In the genomic region with DNA sequence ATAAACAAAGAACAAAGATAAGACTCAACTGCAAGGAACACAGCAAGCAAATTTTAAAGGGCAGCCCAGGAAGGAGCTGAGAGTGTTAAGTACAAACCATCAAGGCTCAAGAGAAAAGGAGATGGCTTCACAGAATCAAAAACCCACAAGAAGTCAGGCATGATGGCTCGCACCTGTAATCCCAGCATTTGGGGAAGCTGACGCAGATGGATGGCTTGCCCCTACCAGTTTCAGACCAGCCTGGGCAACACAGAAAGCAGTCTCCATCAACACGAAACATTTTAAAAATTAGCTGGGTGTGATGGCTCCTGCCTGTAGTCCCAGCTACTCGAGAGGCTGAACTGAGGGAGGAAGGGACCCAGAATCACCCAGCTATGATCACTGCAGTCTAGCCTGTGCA, we compare ENCODE assay signal across 1 cellular context.
TF ChIP-seq lines count a peak whose summit lies in the region.

No MANE protein-coding gene starts in this region.

TF ChIP-seq in K562, 482 proteins besides CTCF, POLR2A, EP300 and RAD21:
- TF ChIP-seq, protein P1, sequence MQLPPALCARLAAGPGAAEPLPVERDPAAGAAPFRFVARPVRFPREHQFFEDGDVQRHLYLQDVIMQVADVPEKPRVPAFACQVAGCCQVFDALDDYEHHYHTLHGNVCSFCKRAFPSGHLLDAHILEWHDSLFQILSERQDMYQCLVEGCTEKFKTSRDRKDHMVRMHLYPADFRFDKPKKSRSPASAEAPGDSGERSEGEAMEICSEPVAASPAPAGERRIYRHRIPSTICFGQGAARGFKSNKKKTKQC (CRISPR knock-in tag; IDR thresholded peaks at IDR 0.05) = 0 out of 2 replicates have a peak, but pooled peaks have one; percentile 28
- TF ChIP-seq ZC3H4 (CRISPR knock-in tag; IDR thresholded peaks at IDR 0.05; ENCODE audit: borderline replicate concordance) = 0 out of 2 replicates have a peak, but pooled peaks have one; percentile 33
- no peak for TF ChIP-seq WHSC1 (IDR thresholded peaks at IDR 0.05; ENCODE audit: low read length)
- TF ChIP-seq ZNF431 (CRISPR knock-in tag; IDR thresholded peaks at IDR 0.05) = peak; percentile 45; the same call in 1 of the 2 replicates
